In genomic region chr2:96305979-96306308, GRCh38 we compare ENCODE assay signal across 8 cellular contexts. TPM values are rescaled to one million over a fixed set of nuclear protein-coding genes. Genes with fewer than 3 reads are reported as not detected.
DNase-seq lines count a peak whose midpoint lies in the region; ATAC-seq, FAIRE-seq and TF ChIP-seq lines count a peak whose summit lies in the region.

No MANE protein-coding gene starts in this region.

- ATAC-seq in HCT116 = peak; percentile 3; the same call in 1 of the 2 replicates
- ATAC-seq in WTC11 = no peak; the same call in 1 of the 2 replicates
- peak in 4 of 8 donors; percentile 5 to 16 (median 13) for ATAC-seq in heart right ventricle
- ATAC-seq in HG02970 (IDR thresholded peaks at IDR 0.05; ENCODE audit: low FRiP score, unreplicated experiment) = no peak

- WGBS in heart right ventricle, 2 donors = 19 to 26% methylated on average over 9 of the region's 9 CpGs
- 15 to 20% (median 15%) methylated on average over 9 of the region's 9 CpGs for WGBS in small intestine, 3 donors

- TF ChIP-seq CTCF in HCT116 (IDR thresholded peaks at IDR 0.05 in 2 of 3, conservative IDR thresholded peaks at IDR 0.05 in 1 of 3; ENCODE audit: borderline replicate concordance in 1 of 3, insufficient read depth in 1 of 3, low read depth in 2 of 3, low read length in 2 of 3) (no peak), WTC11 (IDR thresholded peaks at IDR 0.05) (no peak), heart right ventricle (IDR thresholded peaks at IDR 0.05) (no peak)

- no peaks in the 10 kb centered on the region for H4K20me1 ChIP-seq in HCT116 (ENCODE audit: insufficient read depth)

- H3K9ac ChIP-seq in HCT116 (ENCODE audit: low read length) = peak overlapping the region; percentile 83

- peak overlapping the region; percentile 93 for H3K4me2 ChIP-seq in HCT116 (ENCODE audit: low read length)

- H3K27ac ChIP-seq in HCT116 (ENCODE audit: low read depth, low read length) (peak overlapping the region; percentile 75), heart right ventricle (peak overlapping the region; percentile 5 to 96 (median 86)), small intestine (ENCODE audit: low read depth in 1 of 2, low read length in 1 of 2) (peak overlapping the region; percentile 56 to 85)

- peak overlapping the region; percentile 99 for H3K27ac Mint-ChIP-seq in WTC11

- H3K4me1 Mint-ChIP-seq in WTC11 = peaks cover 24% of the 10 kb centered on the region

- H3K9me3 Mint-ChIP-seq in WTC11 = no peaks in the 10 kb centered on the region

- no peak for TF ChIP-seq POLR2A in HCT116 (IDR thresholded peaks at IDR 0.05; ENCODE audit: borderline replicate concordance, extremely low read depth, insufficient read depth, insufficient read length)

- intact Hi-C loops in HCT116 (cut with micrococcal nuclease) (loop anchor here (1.0 to 2.0 kb wide), 3 partner anchors 29 to 203 kb away; partner anchors contain the start of genes CIAO1 and NCAPH), heart right ventricle (cut with DNase I) (loop anchor here in 7 of 10 donors (1.0 to 10.0 kb wide), 6 partner anchors 39 to 203 kb away; partner anchors contain the start of genes NEURL3 (in 5 of the 7), CIAO1 (in 2 of the 7) and TMEM127 (in 1 of the 7))

- H3K79me2 ChIP-seq in HCT116 (ENCODE audit: insufficient read depth, low read length) = peaks cover 49% of the 10 kb centered on the region

- H3K9me3 ChIP-seq in HCT116 (ENCODE audit: control insufficient read depth in 1 of 2, insufficient read depth in 1 of 2, low read depth in 1 of 2, low read length in 2 of 2) = no peaks in the 10 kb centered on the region
- no peaks in the 10 kb centered on the region for H3K9me3 ChIP-seq in heart right ventricle
- no peaks in the 10 kb centered on the region for H3K9me3 ChIP-seq in small intestine (ENCODE audit: control insufficient read depth, low read depth)

- H3K4me1 ChIP-seq in HCT116 (ENCODE audit: control insufficient read depth in 1 of 2, insufficient read depth in 2 of 2, low read length in 2 of 2) = peaks cover 10 to 19% of the 10 kb centered on the region in 2 experiments
- peaks cover 6 to 40% (median 24%) of the 10 kb centered on the region in 9 donors for H3K4me1 ChIP-seq in heart right ventricle
- peaks cover 2 to 4% of the 10 kb centered on the region in 2 donors for H3K4me1 ChIP-seq in small intestine (ENCODE audit: control insufficient read depth in 2 of 2, insufficient read depth in 1 of 2, low read depth in 1 of 2, low read length in 1 of 2)

- H3K4me3 ChIP-seq in HCT116 (replicated peaks in 1 of 2; ENCODE audit: low read depth in 1 of 2, low read length in 2 of 2) (peak overlapping the region; percentile 77 to 97), heart right ventricle (peak overlapping the region; percentile 57 to 94 (median 74)), small intestine (ENCODE audit: low read depth in 1 of 2, low read length in 2 of 2) (peak overlapping the region; percentile 55 to 83)

- POLR2A ChIA-PET in HCT116 (lab: Charles Lee) = interaction anchor here (1.0 kb wide), 1 partner anchor 8 kb away, joined by 3 read pairs; no protein-coding TSS in a partner anchor
- POLR2A ChIA-PET in WTC11 (lab: Charles Lee) = interaction anchor here (0.9 to 1.1 kb wide), 3 partner anchors 29 to 527 kb away, joined by 3 to 8 read pairs (median 4); partner anchors contain the start of gene NCAPH

- peak overlapping the region; percentile 100 for H3K4me3 Mint-ChIP-seq in WTC11

- peak overlapping the region; percentile 40 for H2AFZ ChIP-seq in HCT116 (ENCODE audit: low read depth, low read length, poor library complexity, severe bottlenecking)

- H3K36me3 ChIP-seq in HCT116 (ENCODE audit: control insufficient read depth in 1 of 2, insufficient read depth in 2 of 2, low read length in 2 of 2) = peaks cover 29 to 33% of the 10 kb centered on the region in 2 experiments
- H3K36me3 ChIP-seq in heart right ventricle = peaks cover 0 to 38% (median 29%) of the 10 kb centered on the region in 9 donors
- peaks cover 10 to 13% of the 10 kb centered on the region in 2 donors for H3K36me3 ChIP-seq in small intestine (ENCODE audit: control insufficient read depth in 2 of 2, insufficient read depth in 2 of 2, low read length in 2 of 2)

- H3K9me2 ChIP-seq in HCT116 (ENCODE audit: insufficient read depth) = no peaks in the 10 kb centered on the region

- peaks cover 39% of the 10 kb centered on the region for H3K36me3 Mint-ChIP-seq in WTC11

- CTCF ChIA-PET in HCT116 (lab: Charles Lee) = interaction anchor here (0.9 to 1.6 kb wide), 2 partner anchors 15 to 204 kb away, joined by 4 read pairs; no protein-coding TSS in a partner anchor
- CTCF ChIA-PET in WTC11 (lab: Charles Lee) = interaction anchor here (0.6 to 1.7 kb wide), 6 partner anchors 15 to 214 kb away, joined by 3 to 7 read pairs (median 4); partner anchors contain the start of gene CIAO1

- TF ChIP-seq RAD21 in HCT116 (IDR thresholded peaks at IDR 0.05; ENCODE audit: low read depth) = no peak

- H3K27me3 ChIP-seq in HCT116 (ENCODE audit: insufficient read depth, low read length) (no peaks in the 10 kb centered on the region), heart right ventricle (no peaks in the 10 kb centered on the region), small intestine (ENCODE audit: control insufficient read depth in 2 of 2, insufficient read depth in 2 of 2, low read length in 2 of 2) (no peaks in the 10 kb centered on the region)

- RAD21 ChIA-PET in HCT116 (lab: Charles Lee; ENCODE audit: low non-redundant PET in 1 of 2, low total read pairs in 2 of 2, uncharacterized antibody in 2 of 2, unreplicated experiment in 2 of 2) = no interaction called here

- no peak for DNase-seq in HCT116 (ENCODE audit: low read depth, low spot score)
- no peak for DNase-seq in WTC11 (ENCODE audit: low spot score)
- DNase-seq in heart right ventricle = no peak
- no peak for DNase-seq in small intestine
- DNase-seq in NCI-H2171 (lab: John Stamatoyannopoulos, UW) = no peak
- no peak for DNase-seq in NCI-H524 treated with DMSO at 0.1 percent for 48 hours (lab: John Stamatoyannopoulos, UW)
- DNase-seq in NCI-H2171 treated with DMSO at 0.1 percent for 48 hours (lab: John Stamatoyannopoulos, UW) = no peak

- FAIRE-seq in small intestine (lab: Jason Lieb, UNC) = no peak

- H3K27me3 Mint-ChIP-seq in WTC11 (ENCODE audit: low read depth) = no peaks in the 10 kb centered on the region; the same call in 1 of the 2 replicates

- BruUV-seq in HCT116 (replicated peaks; lab: Mats Ljungman, UMichigan) = TSS peak; percentile 92

TF ChIP-seq in HCT116, 20 proteins besides CTCF, POLR2A, EP300 and RAD21 (continues in another document):
- no peak for TF ChIP-seq JUND (IDR thresholded peaks at IDR 0.05)
- TF ChIP-seq CBX3 (IDR thresholded peaks at IDR 0.05; ENCODE audit: low read depth) = no peak
- no peak for TF ChIP-seq FOSL1 (IDR thresholded peaks at IDR 0.05; ENCODE audit: low read depth)
- no peak for TF ChIP-seq EZH2 (IDR thresholded peaks at IDR 0.05)
- TF ChIP-seq, protein P1, sequence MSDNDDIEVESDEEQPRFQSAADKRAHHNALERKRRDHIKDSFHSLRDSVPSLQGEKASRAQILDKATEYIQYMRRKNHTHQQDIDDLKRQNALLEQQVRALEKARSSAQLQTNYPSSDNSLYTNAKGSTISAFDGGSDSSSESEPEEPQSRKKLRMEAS (IDR thresholded peaks at IDR 0.05) = no peak
- TF ChIP-seq, protein P2, sequence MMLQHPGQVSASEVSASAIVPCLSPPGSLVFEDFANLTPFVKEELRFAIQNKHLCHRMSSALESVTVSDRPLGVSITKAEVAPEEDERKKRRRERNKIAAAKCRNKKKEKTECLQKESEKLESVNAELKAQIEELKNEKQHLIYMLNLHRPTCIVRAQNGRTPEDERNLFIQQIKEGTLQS (IDR thresholded peaks at IDR 0.05) = no peak
- TF ChIP-seq ZFX (IDR thresholded peaks at IDR 0.05) = no peak

TF ChIP-seq in WTC11, 78 proteins besides CTCF, POLR2A, EP300 and RAD21 (continues in another document):
- TF ChIP-seq, protein P3, sequence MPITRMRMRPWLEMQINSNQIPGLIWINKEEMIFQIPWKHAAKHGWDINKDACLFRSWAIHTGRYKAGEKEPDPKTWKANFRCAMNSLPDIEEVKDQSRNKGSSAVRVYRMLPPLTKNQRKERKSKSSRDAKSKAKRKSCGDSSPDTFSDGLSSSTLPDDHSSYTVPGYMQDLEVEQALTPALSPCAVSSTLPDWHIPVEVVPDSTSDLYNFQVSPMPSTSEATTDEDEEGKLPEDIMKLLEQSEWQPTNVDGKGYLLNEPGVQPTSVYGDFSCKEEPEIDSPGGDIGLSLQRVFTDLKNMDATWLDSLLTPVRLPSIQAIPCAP (CRISPR knock-in tag; IDR thresholded peaks at IDR 0.05) = no peak
- TF ChIP-seq NFE2L1 (CRISPR knock-in tag; IDR thresholded peaks at IDR 0.05) = no peak
- TF ChIP-seq RORB (CRISPR knock-in tag; IDR thresholded peaks at IDR 0.05) = no peak
- TF ChIP-seq HMGA2 (CRISPR knock-in tag; IDR thresholded peaks at IDR 0.05) = no peak

RNA-seq across cellular contexts. Expression of gene SNRNP200, which starts 0.6 kb away (rescaled TPM):
- total RNA-seq in HCT116 (2021; ENCODE audit: unreplicated experiment) (202 TPM), WTC11 (2021) (194 to 226 TPM (median 201 TPM) in 3 replicates), heart right ventricle (10 to 100 TPM; 56.2 to 70.5 (median 63.6) TPM)
- 225 and 235 TPM in 2 replicates for polyA plus RNA-seq in HCT116 (2012)
- polyA plus RNA-seq in heart right ventricle (10 to 100 TPM; 49.2 to 67.5 TPM), small intestine (10 to 100 TPM; 55.4 to 72.0 (median 61.7) TPM)

RNA-seq across cellular contexts. Expression of gene ITPRIPL1, which starts 19.2 kb away (rescaled TPM):
- 12.4 TPM for total RNA-seq in HCT116 (2021; ENCODE audit: unreplicated experiment)
- polyA plus RNA-seq in HCT116 (2012) = 6.4 and 7.3 TPM in 2 replicates
- 11.7 to 17.3 TPM (median 13.7 TPM) in 3 replicates for total RNA-seq in WTC11 (2021)
- total RNA-seq in heart right ventricle = 1 to 10 TPM in 7 of 10 donors, under 1 TPM in 3; 0.30 to 3.4 (median 1.2) TPM
- 1 to 10 TPM in 1 of 2 donors, under 1 TPM in 1; 0.68 to 1.1 TPM for polyA plus RNA-seq in heart right ventricle
- under 1 TPM in 2 of 3 donors, not detected in 1; 0.27 to 0.92 TPM for polyA plus RNA-seq in small intestine

RNA-seq across cellular contexts. Expression of gene NCAPH, which starts 29.6 kb away (rescaled TPM):
- total RNA-seq in HCT116 (2021; ENCODE audit: unreplicated experiment) (64.1 TPM), WTC11 (2021) (46.7 to 51.9 TPM (median 48.1 TPM) in 3 replicates), heart right ventricle (1 to 10 TPM in 2 of 10 donors, under 1 TPM in 8; 0.21 to 3.4 (median 0.51) TPM)
- 40.9 and 53.9 TPM in 2 replicates for polyA plus RNA-seq in HCT116 (2012)
- polyA plus RNA-seq in heart right ventricle (under 1 TPM; 0.35 to 0.95 TPM), small intestine (10 to 100 TPM in 1 of 3 donors, 1 to 10 TPM in 2; 1.6 to 16.7 (median 1.8) TPM)

RNA-seq across cellular contexts. Expression of gene CIAO1, which starts 39.9 kb away (rescaled TPM):
- 76.8 TPM for total RNA-seq in HCT116 (2021; ENCODE audit: unreplicated experiment)
- 54.7 and 62.0 TPM in 2 replicates for polyA plus RNA-seq in HCT116 (2012)
- total RNA-seq in WTC11 (2021) = 71.9 to 82.8 TPM (median 72.0 TPM) in 3 replicates
- 10 to 100 TPM; 59.2 to 72.1 (median 64.9) TPM for total RNA-seq in heart right ventricle
- polyA plus RNA-seq in heart right ventricle = 10 to 100 TPM; 22.1 to 59.4 TPM
- polyA plus RNA-seq in small intestine = 10 to 100 TPM; 50.3 to 59.9 (median 53.2) TPM

RNA-seq across cellular contexts. Expression of gene TMEM127, which starts 40.1 kb away (rescaled TPM):
- total RNA-seq in HCT116 (2021; ENCODE audit: unreplicated experiment) = 25.3 TPM
- 19.7 and 19.8 TPM in 2 replicates for polyA plus RNA-seq in HCT116 (2012)
- total RNA-seq in WTC11 (2021) = 22.9 to 25.6 TPM (median 24.7 TPM) in 3 replicates
- total RNA-seq in heart right ventricle = 100 to 1,000 TPM in 4 of 10 donors, 10 to 100 TPM in 6; 72.2 to 113 (median 95.1) TPM
- polyA plus RNA-seq in heart right ventricle = 10 to 100 TPM; 15.2 to 70.6 TPM
- polyA plus RNA-seq in small intestine = 10 to 100 TPM; 12.1 to 27.6 (median 14.6) TPM

Comparison
In these comparisons a context has a peak if more than half of its experiments do, and no peak if none do; other contexts are left out.
1. RNA of gene NCAPH, which starts 29.6 kb away (total RNA-seq): 64.1 TPM in HCT116 (single experiment) and 46.7 to 51.9 TPM in WTC11; 0.21 to 3.4 TPM in heart right ventricle; every median in the first group is over 10 times any median in the second.
2. Peak in every context shown above with its lines, with median percentiles within 50 percentile points of each other: H3K27ac ChIP-seq and H3K4me3 ChIP-seq.